ENCODE assay signal across 8 cellular contexts in genomic region chr20:63273180-63273579, GRCh38.
A peak's percentile ranks its signal among the peaks of the same experiment; 100 is the strongest.
DNase-seq lines count a peak whose midpoint lies in the region; ATAC-seq and TF ChIP-seq lines count a peak whose summit lies in the region.

No MANE protein-coding gene starts in this region.

- H3K9me3 ChIP-seq in RWPE2 (ENCODE audit: severe bottlenecking), result no peaks in the 10 kb centered on the region

- H3K27ac ChIP-seq in RWPE2 (ENCODE audit: poor library complexity, severe bottlenecking), result peak overlapping the region; percentile 34

- H3K4me3 ChIP-seq in GM12875 (ENCODE audit: low read depth, low read length) (peak overlapping the region; percentile 59), RWPE2 (ENCODE audit: severe bottlenecking) (peak overlapping the region; percentile 94), fibroblast of mammary gland (ENCODE audit: control insufficient read depth, low read depth, low read length) (peak overlapping the region; percentile 88), retinal pigment epithelial cell (ENCODE audit: low read length) (peak overlapping the region; percentile 92)

- DNase-seq in RWPE2 (ENCODE audit: low spot score) (no peak), fibroblast of mammary gland (ENCODE audit: low read depth) (no peak), retinal pigment epithelial cell (ENCODE audit: low read depth) (no peak), DMS 273 treated with DMSO at 0.1 percent for 48 hours (lab: John Stamatoyannopoulos, UW) (no peak)
- no peak for DNase-seq in activated CD4-positive, CD25-positive, alpha-beta regulatory T cell treated with anti-CD3 and anti-CD28 coated beads, Interleukin-2, amount 50 U/mL, for 72 hours

- no peaks in the 10 kb centered on the region for H3K27me3 ChIP-seq in RWPE2 (ENCODE audit: insufficient read depth, poor library complexity, severe bottlenecking)

- ATAC-seq in RWPE2 (ENCODE audit: low read depth) (no peak), HG03139 (IDR thresholded peaks at IDR 0.05; ENCODE audit: unreplicated experiment) (no peak), GM21737 (IDR thresholded peaks at IDR 0.05; ENCODE audit: unreplicated experiment) (no peak)

- H3K36me3 ChIP-seq in RWPE2 (ENCODE audit: low read depth), result peaks cover 39% of the 10 kb centered on the region

- peaks cover 9% of the 10 kb centered on the region for H3K4me1 ChIP-seq in RWPE2 (ENCODE audit: insufficient read depth, poor library complexity, severe bottlenecking)

- TF ChIP-seq CTCF in GM12875 (IDR thresholded peaks at IDR 0.05; ENCODE audit: borderline replicate concordance, insufficient read depth, low read depth, low read length) (no peak), RWPE2 (IDR thresholded peaks at IDR 0.05; ENCODE audit: poor library complexity, severe bottlenecking) (no peak), fibroblast of mammary gland (conservative IDR thresholded peaks at IDR 0.05; ENCODE audit: control insufficient read depth, insufficient read depth, low read depth, low read length) (no peak), retinal pigment epithelial cell (conservative IDR thresholded peaks at IDR 0.05; ENCODE audit: low read depth, low read length) (no peak)
